ENCODE assay signal across 1 cellular context in genomic region chr3:5136211-5136610, GRCh38.
TF ChIP-seq lines count a peak whose summit lies in the region.

No MANE protein-coding gene starts in this region.

TF ChIP-seq in HepG2, 621 proteins besides CTCF, POLR2A, EP300 and RAD21:
- no peak for TF ChIP-seq FOXC1 (CRISPR knock-in tag; IDR thresholded peaks at IDR 0.05; ENCODE audit: borderline replicate concordance)
- no peak for TF ChIP-seq ARID2 (CRISPR knock-in tag; IDR thresholded peaks at IDR 0.05; ENCODE audit: borderline replicate concordance)
- TF ChIP-seq, protein P1, sequence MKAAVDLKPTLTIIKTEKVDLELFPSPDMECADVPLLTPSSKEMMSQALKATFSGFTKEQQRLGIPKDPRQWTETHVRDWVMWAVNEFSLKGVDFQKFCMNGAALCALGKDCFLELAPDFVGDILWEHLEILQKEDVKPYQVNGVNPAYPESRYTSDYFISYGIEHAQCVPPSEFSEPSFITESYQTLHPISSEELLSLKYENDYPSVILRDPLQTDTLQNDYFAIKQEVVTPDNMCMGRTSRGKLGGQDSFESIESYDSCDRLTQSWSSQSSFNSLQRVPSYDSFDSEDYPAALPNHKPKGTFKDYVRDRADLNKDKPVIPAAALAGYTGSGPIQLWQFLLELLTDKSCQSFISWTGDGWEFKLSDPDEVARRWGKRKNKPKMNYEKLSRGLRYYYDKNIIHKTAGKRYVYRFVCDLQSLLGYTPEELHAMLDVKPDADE (CRISPR knock-in tag; IDR thresholded peaks at IDR 0.05): no peak
- no peak for TF ChIP-seq ATAD3A (CRISPR knock-in tag; IDR thresholded peaks at IDR 0.05)
- TF ChIP-seq NFYC (CRISPR knock-in tag; IDR thresholded peaks at IDR 0.05): no peak
- TF ChIP-seq KLF9 (CRISPR knock-in tag; IDR thresholded peaks at IDR 0.05; ENCODE audit: low read depth): no peak
- TF ChIP-seq FOXO1 (CRISPR knock-in tag; IDR thresholded peaks at IDR 0.05): no peak
- TF ChIP-seq ZFP82 (CRISPR knock-in tag; IDR thresholded peaks at IDR 0.05; ENCODE audit: borderline replicate concordance): no peak
- TF ChIP-seq ZKSCAN1 (IDR thresholded peaks at IDR 0.05; ENCODE audit: low read length): no peak
- TF ChIP-seq IRF1 (CRISPR knock-in tag; IDR thresholded peaks at IDR 0.05; ENCODE audit: low read depth): no peak
TF ChIP-seq in HepG2: peak in this region for 0.
